Comparison of ENCODE assay signal across 8 cellular contexts in the genomic region with DNA sequence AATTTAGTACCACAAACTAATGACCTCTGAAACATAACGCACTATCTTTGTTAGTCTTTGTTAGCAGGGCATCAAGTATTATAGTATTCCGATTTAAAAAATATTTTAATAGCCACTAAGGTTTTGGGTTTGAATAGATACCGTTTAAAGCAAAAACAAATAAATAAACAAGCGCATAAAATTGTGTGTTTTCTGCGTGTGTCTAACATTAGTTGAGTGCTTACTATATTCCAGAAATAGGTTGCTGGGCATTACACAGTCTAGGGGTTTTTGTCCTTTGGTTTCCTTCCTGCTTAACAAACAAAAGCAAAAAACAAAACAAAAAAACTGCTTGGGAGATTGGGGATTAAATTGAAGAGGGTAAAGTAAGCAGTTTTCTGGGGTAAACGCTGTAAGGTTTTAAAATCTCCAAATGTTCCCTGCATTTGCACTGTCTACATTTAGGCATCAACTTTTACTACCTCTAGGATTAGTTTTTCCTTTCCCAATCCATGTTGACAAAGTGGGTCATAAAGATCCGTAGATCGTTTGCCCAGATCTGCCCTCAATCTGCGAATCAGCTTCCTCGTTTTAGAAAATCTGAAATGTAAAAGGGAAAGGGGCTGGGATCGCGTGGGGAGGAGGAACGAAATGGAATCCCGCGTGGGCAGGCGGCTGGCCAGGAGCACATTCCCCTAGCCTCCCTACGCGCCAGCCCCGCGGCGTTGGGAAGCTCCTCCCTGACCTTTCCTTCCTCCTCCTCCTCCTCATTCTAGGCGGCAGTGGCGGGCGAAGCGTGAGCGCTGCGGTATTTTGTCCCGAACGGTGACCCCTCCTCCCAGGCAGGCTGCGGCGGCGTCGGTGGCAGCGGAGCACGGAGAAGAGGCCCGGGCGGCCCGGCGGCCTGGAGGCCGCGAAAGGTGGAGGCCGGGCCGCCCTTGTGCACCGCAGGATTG. TPM values are rescaled to one million over a fixed set of nuclear protein-coding genes. Genes with fewer than 3 reads are reported as not detected.
DNase-seq lines count a peak whose midpoint lies in the region; ATAC-seq, FAIRE-seq and TF ChIP-seq lines count a peak whose summit lies in the region.

Gene KCTD3 (plus strand): TSS at position 749 of the 935 bp plus-strand sequence. CDS start 382 bp downstream, outside the sequence.

- H3K4me3 Mint-ChIP-seq in activated naive CD8-positive, alpha-beta T cell treated with anti-CD3 and anti-CD28 coated beads, Interleukin-2, amount 50 U/mL, for 24 hours: peak within 1 kb of the TSS; percentile 81
- H3K4me3 Mint-ChIP-seq in osteocyte (ENCODE audit: unreplicated experiment): peak within 1 kb of the TSS; percentile 95

- H3K9me3 Mint-ChIP-seq in activated naive CD8-positive, alpha-beta T cell treated with anti-CD3 and anti-CD28 coated beads, Interleukin-2, amount 50 U/mL, for 24 hours: no peaks in the 10 kb centered on the region
- no peaks in the 10 kb centered on the region for H3K9me3 Mint-ChIP-seq in osteocyte (ENCODE audit: unreplicated experiment)

- H3K9me3 ChIP-seq in uterus: no peaks in the 10 kb centered on the region

- ATAC-seq in GM21825 (IDR thresholded peaks at IDR 0.05; ENCODE audit: unreplicated experiment) (peak; percentile 68), Right ventricle myocardium superior (ENCODE audit: poor library complexity) (peak; percentile 93)
- ATAC-seq in activated naive CD8-positive, alpha-beta T cell treated with anti-CD3 and anti-CD28 coated beads, Interleukin-2, amount 50 U/mL, for 24 hours: peak; percentile 65

- intact Hi-C loops in Right ventricle myocardium superior (cut with DNase I): no loop called here
- intact Hi-C loops in uterus (cut with DNase I; ENCODE audit: low total_unique reads): no loop called here

- H3K27ac Mint-ChIP-seq in activated naive CD8-positive, alpha-beta T cell treated with anti-CD3 and anti-CD28 coated beads, Interleukin-2, amount 50 U/mL, for 24 hours: peak within 1 kb of the TSS; percentile 65
- peak within 1 kb of the TSS; percentile 98 for H3K27ac Mint-ChIP-seq in osteocyte (ENCODE audit: unreplicated experiment)

- H3K4me1 ChIP-seq in uterus: no peaks in the 10 kb centered on the region

- H3K4me1 Mint-ChIP-seq in activated naive CD8-positive, alpha-beta T cell treated with anti-CD3 and anti-CD28 coated beads, Interleukin-2, amount 50 U/mL, for 24 hours: peaks cover 25% of the 10 kb centered on the region
- H3K4me1 Mint-ChIP-seq in osteocyte (ENCODE audit: unreplicated experiment): peaks cover 35% of the 10 kb centered on the region

- H3K36me3 Mint-ChIP-seq in activated naive CD8-positive, alpha-beta T cell treated with anti-CD3 and anti-CD28 coated beads, Interleukin-2, amount 50 U/mL, for 24 hours (ENCODE audit: low read depth): no peaks in the 10 kb centered on the region
- H3K36me3 Mint-ChIP-seq in osteocyte (ENCODE audit: unreplicated experiment): no peaks in the 10 kb centered on the region

- in situ Hi-C loops in KBM-7 (cut with MboI; ENCODE audit: low pct_unique_long_range_greater_than_20kb, low sequenced_read_pairs): no loop called here

- peaks cover 14% of the 10 kb centered on the region for H3K27me3 Mint-ChIP-seq in activated naive CD8-positive, alpha-beta T cell treated with anti-CD3 and anti-CD28 coated beads, Interleukin-2, amount 50 U/mL, for 24 hours
- peaks cover 4% of the 10 kb centered on the region for H3K27me3 Mint-ChIP-seq in osteocyte (ENCODE audit: unreplicated experiment)

- TF ChIP-seq POLR2A in uterus (IDR thresholded peaks at IDR 0.05): peak; percentile 15 to 47

- peak; percentile 79 for DNase-seq in EH (ENCODE audit: low read depth)
- peak; percentile 87 for DNase-seq in KBM-7
- DNase-seq in RCC 7860 (ENCODE audit: low spot score): peak; percentile 83
- peak; percentile 50 for DNase-seq in activated naive CD8-positive, alpha-beta T cell treated with anti-CD3 and anti-CD28 coated beads, Interleukin-2, amount 50 U/mL, for 24 hours
- peak; percentile 91 for DNase-seq in Right ventricle myocardium superior
- DNase-seq in osteocyte (ENCODE audit: extremely low spot score, unreplicated experiment): no peak
- peak; percentile 69 to 79 for DNase-seq in uterus

- no peaks in the 10 kb centered on the region for H3K36me3 ChIP-seq in uterus

- H3K27me3 ChIP-seq in uterus: no peaks in the 10 kb centered on the region

- TF ChIP-seq CTCF in osteocyte (IDR thresholded peaks at IDR 0.05) (no peak), uterus (IDR thresholded peaks at IDR 0.05) (no peak)

- peak within 1 kb of the TSS; percentile 66 to 91 for H3K4me3 ChIP-seq in uterus

- FAIRE-seq in RCC 7860 (lab: Jason Lieb, UNC): peak; percentile 59

- peak within 1 kb of the TSS; percentile 94 to 96 for H3K27ac ChIP-seq in uterus

RNA-seq across cellular contexts. Expression of gene KCTD3, which starts in this region (rescaled TPM):
- total RNA-seq in Right ventricle myocardium superior: 12.4 TPM
- 32.8 and 33.0 TPM in 2 replicates for total RNA-seq in osteocyte
- total RNA-seq in uterus: 10 to 100 TPM; 43.2 to 92.4 (median 53.7) TPM
